In the genomic region with DNA sequence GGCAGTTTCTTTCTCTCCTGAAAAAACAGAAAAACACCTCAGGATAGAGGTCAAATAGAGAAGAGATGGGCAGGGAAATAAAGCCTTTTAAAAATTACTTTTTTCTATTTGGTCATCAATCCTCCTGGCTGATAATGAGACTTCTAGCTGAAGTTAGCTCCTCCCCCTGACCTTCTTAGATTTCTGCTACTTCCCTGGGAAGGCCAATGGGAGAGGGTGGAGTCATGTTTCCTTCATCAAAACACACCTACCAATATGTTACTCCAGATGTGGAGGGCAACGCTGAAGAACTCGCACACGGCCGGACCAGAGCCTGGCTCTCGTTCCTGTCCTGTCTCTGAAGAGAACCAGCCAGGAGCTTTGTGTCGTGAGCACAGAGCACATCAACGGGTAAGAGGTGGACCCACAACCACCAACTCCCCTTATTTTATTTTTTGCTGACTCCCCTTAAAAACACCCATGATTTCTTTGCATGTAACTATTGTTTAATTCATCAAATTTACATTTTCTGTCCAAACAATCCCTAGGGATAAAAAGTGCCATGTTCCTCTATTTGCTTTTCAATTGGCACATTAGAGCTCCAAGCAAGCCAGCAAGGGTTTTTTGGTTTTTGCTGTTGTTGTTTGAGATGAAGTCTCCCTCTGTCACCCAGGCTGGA, we compare ENCODE assay signal across 1 cellular context.
TF ChIP-seq lines count a peak whose summit lies in the region.

No MANE protein-coding gene starts in this region.

TF ChIP-seq in WTC11, 78 proteins besides CTCF, POLR2A, EP300 and RAD21 (continued from another document):
- TF ChIP-seq, protein P1, sequence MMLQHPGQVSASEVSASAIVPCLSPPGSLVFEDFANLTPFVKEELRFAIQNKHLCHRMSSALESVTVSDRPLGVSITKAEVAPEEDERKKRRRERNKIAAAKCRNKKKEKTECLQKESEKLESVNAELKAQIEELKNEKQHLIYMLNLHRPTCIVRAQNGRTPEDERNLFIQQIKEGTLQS (CRISPR knock-in tag; conservative IDR thresholded peaks at IDR 0.05), result no peak
- TF ChIP-seq, protein P2, sequence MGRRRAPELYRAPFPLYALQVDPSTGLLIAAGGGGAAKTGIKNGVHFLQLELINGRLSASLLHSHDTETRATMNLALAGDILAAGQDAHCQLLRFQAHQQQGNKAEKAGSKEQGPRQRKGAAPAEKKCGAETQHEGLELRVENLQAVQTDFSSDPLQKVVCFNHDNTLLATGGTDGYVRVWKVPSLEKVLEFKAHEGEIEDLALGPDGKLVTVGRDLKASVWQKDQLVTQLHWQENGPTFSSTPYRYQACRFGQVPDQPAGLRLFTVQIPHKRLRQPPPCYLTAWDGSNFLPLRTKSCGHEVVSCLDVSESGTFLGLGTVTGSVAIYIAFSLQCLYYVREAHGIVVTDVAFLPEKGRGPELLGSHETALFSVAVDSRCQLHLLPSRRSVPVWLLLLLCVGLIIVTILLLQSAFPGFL (CRISPR knock-in tag; IDR thresholded peaks at IDR 0.05; ENCODE audit: borderline replicate concordance), result no peak
- TF ChIP-seq ZNF416 (CRISPR knock-in tag; IDR thresholded peaks at IDR 0.05) (no peak), FOXK1 (CRISPR knock-in tag; IDR thresholded peaks at IDR 0.05) (no peak), SMAD3 (CRISPR knock-in tag; IDR thresholded peaks at IDR 0.05; ENCODE audit: borderline replicate concordance) (no peak), PRRX2 (CRISPR knock-in tag; IDR thresholded peaks at IDR 0.05) (no peak)
- TF ChIP-seq, protein P3, sequence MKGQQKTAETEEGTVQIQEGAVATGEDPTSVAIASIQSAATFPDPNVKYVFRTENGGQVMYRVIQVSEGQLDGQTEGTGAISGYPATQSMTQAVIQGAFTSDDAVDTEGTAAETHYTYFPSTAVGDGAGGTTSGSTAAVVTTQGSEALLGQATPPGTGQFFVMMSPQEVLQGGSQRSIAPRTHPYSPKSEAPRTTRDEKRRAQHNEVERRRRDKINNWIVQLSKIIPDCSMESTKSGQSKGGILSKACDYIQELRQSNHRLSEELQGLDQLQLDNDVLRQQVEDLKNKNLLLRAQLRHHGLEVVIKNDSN (CRISPR knock-in tag; IDR thresholded peaks at IDR 0.05), result no peak
TF ChIP-seq in WTC11: peak in this region for 0.
